9 cellular contexts compared by ENCODE assay signal in the genomic region with DNA sequence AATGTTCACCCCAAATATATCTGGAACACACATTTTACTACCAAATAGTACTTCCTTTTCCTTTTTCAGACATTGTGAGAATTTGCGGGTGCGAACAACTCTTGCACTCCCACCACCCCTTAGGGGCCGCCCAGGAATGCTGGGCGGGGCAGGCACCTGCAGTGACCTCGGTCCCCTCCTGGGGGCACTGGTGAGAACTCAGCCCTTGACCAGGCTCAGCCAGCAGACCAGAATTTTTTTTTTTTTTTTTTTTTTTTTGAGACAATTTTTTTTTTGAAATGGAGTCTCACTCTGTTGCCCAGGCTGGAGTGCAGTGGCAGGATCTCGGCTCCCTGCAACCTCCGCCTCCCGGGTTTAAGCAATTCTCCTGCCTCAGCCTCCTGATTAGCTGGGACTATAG.
DNase-seq lines count a peak whose midpoint lies in the region; ATAC-seq, FAIRE-seq and TF ChIP-seq lines count a peak whose summit lies in the region.
"Had no signal": no experiment of that assay in that cellular context is flagged by ENCODE, and none has a peak within 500 bp of the region (broad histone marks: within the 10 kb centered on the region; RNA-seq: fewer than 3 reads in every experiment).

No MANE protein-coding gene starts in this region.

- H3K4me3 ChIP-seq in A549: no peak overlapping the region

- ATAC-seq in A549 (peak in 1 of 2 experiments; percentile 83; a peak in 4 of 6 replicates), HG03378 (IDR thresholded peaks at IDR 0.05; ENCODE audit: unreplicated experiment) (no peak), GM21390 (IDR thresholded peaks at IDR 0.05; ENCODE audit: unreplicated experiment) (no peak), GM21529 (IDR thresholded peaks at IDR 0.05; ENCODE audit: unreplicated experiment) (no peak)

- WGBS in A549 (ENCODE audit: missing lambda C conversion rate): 47% methylated on average over 8 of the region's 8 CpGs

- peak in 1 of 2 experiments; percentile 26; a peak in 1 of 5 replicates for TF ChIP-seq RAD21 in A549 (conservative IDR thresholded peaks at IDR 0.05 in 1 of 2, IDR thresholded peaks at IDR 0.05 in 1 of 2)

- no peak overlapping the region for H3K27ac Mint-ChIP-seq in glutamatergic neuron (ENCODE audit: unreplicated experiment)

- no peaks in the 10 kb centered on the region for H3K4me1 ChIP-seq in A549

- FAIRE-seq in A549 (lab: Jason Lieb, UNC): no peak

- CTCF ChIA-PET in A549 (lab: Yijun Ruan, JAX): interaction anchor here (0.7 kb wide), 2 partner anchors 20 to 78 kb away, joined by 3 to 4 read pairs; no protein-coding TSS in a partner anchor

- no peak for TF ChIP-seq POLR2A in A549 (IDR thresholded peaks at IDR 0.05; ENCODE audit: low read length)

- H3K27ac ChIP-seq in A549: no peak overlapping the region

- H3K9me3 Mint-ChIP-seq in glutamatergic neuron (ENCODE audit: unreplicated experiment): no peaks in the 10 kb centered on the region

- no peaks in the 10 kb centered on the region for H3K9me3 ChIP-seq in A549

- no peak overlapping the region for H3K4me3 Mint-ChIP-seq in glutamatergic neuron (ENCODE audit: unreplicated experiment)

- H3K4me1 Mint-ChIP-seq in glutamatergic neuron (ENCODE audit: low read depth, unreplicated experiment): no peaks in the 10 kb centered on the region

- no peak overlapping the region for H3K4me2 ChIP-seq in A549

- DNase-seq in A549 (ENCODE audit: low read depth in 1 of 2, low spot score in 1 of 2) (peak; percentile 21 to 25), GM03348 (ENCODE audit: low spot score) (peak; percentile 57), RPMI8226 (peak; percentile 48), glutamatergic neuron (peak; percentile 60), SHP77 (lab: John Stamatoyannopoulos, UW) (no peak)
- DNase-seq: activated effector memory CD4-positive, alpha-beta T cell treated with Interleukin-2 at 50 U/mL for 16 hours had no signal

- TF ChIP-seq CTCF in A549 (IDR thresholded peaks at IDR 0.05) (peak; percentile 33; the same call in 2 of the 3 replicates), glutamatergic neuron (IDR thresholded peaks at IDR 0.05; ENCODE audit: partially characterized antibody, unreplicated experiment) (peak; percentile 72)

- H3K36me3 Mint-ChIP-seq in glutamatergic neuron (ENCODE audit: unreplicated experiment): no peaks in the 10 kb centered on the region

- TF ChIP-seq EP300 in A549 (IDR thresholded peaks at IDR 0.05): no peak

- H3K27me3 Mint-ChIP-seq in glutamatergic neuron (ENCODE audit: unreplicated experiment): peaks cover 9% of the 10 kb centered on the region

- POLR2A ChIA-PET in A549 (lab: Yijun Ruan, JAX): no interaction called here

TF ChIP-seq in A549, 52 proteins besides CTCF, POLR2A, EP300 and RAD21:
- TF ChIP-seq GATA3 (IDR thresholded peaks at IDR 0.05; ENCODE audit: borderline replicate concordance): no peak
- TF ChIP-seq HOXB5 (CRISPR knock-in tag; IDR thresholded peaks at IDR 0.05): no peak
- TF ChIP-seq ZC3H11A (IDR thresholded peaks at IDR 0.05): no peak
- TF ChIP-seq, protein P1, sequence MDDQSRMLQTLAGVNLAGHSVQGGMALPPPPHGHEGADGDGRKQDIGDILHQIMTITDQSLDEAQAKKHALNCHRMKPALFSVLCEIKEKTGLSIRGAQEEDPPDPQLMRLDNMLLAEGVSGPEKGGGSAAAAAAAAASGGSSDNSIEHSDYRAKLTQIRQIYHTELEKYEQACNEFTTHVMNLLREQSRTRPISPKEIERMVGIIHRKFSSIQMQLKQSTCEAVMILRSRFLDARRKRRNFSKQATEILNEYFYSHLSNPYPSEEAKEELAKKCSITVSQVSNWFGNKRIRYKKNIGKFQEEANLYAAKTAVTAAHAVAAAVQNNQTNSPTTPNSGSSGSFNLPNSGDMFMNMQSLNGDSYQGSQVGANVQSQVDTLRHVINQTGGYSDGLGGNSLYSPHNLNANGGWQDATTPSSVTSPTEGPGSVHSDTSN (IDR thresholded peaks at IDR 0.05): no peak
- TF ChIP-seq CEBPB (IDR thresholded peaks at IDR 0.05): no peak
- TF ChIP-seq CBX8 (IDR thresholded peaks at IDR 0.05): no peak
- TF ChIP-seq SREBF2 (IDR thresholded peaks at IDR 0.05): no peak
- TF ChIP-seq HDAC2 (IDR thresholded peaks at IDR 0.05): no peak
- TF ChIP-seq JUNB (IDR thresholded peaks at IDR 0.05): no peak
- no peak for TF ChIP-seq KDM5A (IDR thresholded peaks at IDR 0.05)
- TF ChIP-seq MAZ (IDR thresholded peaks at IDR 0.05; ENCODE audit: borderline replicate concordance, low read depth, low read length): no peak
- no peak for TF ChIP-seq RCOR1 (IDR thresholded peaks at IDR 0.05; ENCODE audit: low read depth, low read length)
- TF ChIP-seq, protein P2, sequence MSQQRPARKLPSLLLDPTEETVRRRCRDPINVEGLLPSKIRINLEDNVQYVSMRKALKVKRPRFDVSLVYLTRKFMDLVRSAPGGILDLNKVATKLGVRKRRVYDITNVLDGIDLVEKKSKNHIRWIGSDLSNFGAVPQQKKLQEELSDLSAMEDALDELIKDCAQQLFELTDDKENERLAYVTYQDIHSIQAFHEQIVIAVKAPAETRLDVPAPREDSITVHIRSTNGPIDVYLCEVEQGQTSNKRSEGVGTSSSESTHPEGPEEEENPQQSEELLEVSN (IDR thresholded peaks at IDR 0.05; ENCODE audit: borderline replicate concordance, low read depth): no peak
- TF ChIP-seq, protein P3, sequence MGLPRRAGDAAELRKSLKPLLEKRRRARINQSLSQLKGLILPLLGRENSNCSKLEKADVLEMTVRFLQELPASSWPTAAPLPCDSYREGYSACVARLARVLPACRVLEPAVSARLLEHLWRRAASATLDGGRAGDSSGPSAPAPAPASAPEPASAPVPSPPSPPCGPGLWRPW (IDR thresholded peaks at IDR 0.05): no peak
- no peak for TF ChIP-seq CHD2 (IDR thresholded peaks at IDR 0.05; ENCODE audit: low read length, partially characterized antibody)
- TF ChIP-seq JUN (IDR thresholded peaks at IDR 0.05): no peak
- TF ChIP-seq CBX2 (IDR thresholded peaks at IDR 0.05; ENCODE audit: borderline replicate concordance, low read depth): no peak

Comparison
In these comparisons a context has a peak if more than half of its experiments do, and no peak if none do; other contexts are left out.
1. DNase-seq: peak in A549 (2 of 2), GM03348 (single experiment), RPMI8226 (single experiment) and glutamatergic neuron (single experiment); none in SHP77 (0 of 2).